ENCODE assay signal across 9 cellular contexts in the genomic region with DNA sequence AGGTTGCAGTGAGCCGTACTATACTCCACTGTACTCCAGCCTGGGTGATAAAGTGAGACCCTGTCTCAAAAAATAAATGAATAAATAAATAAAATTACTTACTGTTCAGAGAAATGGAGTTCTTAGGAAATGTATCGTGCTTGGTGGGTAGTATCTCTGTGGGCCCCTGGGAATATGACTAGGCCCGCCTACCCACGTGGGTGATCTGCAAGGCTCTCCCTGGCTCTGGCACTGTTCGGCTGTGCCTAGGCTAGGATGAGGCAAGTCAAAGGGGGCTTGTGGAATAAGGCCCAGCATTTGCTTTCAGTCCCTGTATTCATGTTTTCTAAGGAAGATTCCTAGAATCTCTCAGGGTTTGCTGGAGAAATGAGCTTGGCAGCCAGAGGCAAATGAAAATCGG. TPM values are rescaled to one million over a fixed set of nuclear protein-coding genes. Genes with fewer than 3 reads are reported as not detected.
DNase-seq lines count a peak whose midpoint lies in the region; ATAC-seq and TF ChIP-seq lines count a peak whose summit lies in the region.
"Had no signal": no experiment of that assay in that cellular context is flagged by ENCODE, and none has a peak within 500 bp of the region (broad histone marks: within the 10 kb centered on the region; RNA-seq: fewer than 3 reads in every experiment).

No MANE protein-coding gene starts in this region.

- H3K36me3 ChIP-seq in KMS-11 (ENCODE audit: insufficient read depth) = no peaks in the 10 kb centered on the region
- H3K36me3 ChIP-seq in mesodermal cell (ENCODE audit: control insufficient read depth, insufficient read depth, low read length) = no peaks in the 10 kb centered on the region
- H3K36me3 ChIP-seq in stomach smooth muscle (ENCODE audit: control insufficient read depth in 2 of 2, insufficient read depth in 2 of 2, low read length in 2 of 2) = peaks cover 0 to under 1% of the 10 kb centered on the region in 2 donors

- no peak overlapping the region for H3K4me3 ChIP-seq in KMS-11 (IDR thresholded peaks at IDR 0.05; ENCODE audit: insufficient read depth, low read depth, low read length)
- H3K4me3 ChIP-seq in mesodermal cell (ENCODE audit: extremely low read depth, insufficient read depth, low read length, poor library complexity, severe bottlenecking) = no peak overlapping the region
- H3K4me3 ChIP-seq in stomach smooth muscle (ENCODE audit: low read length in 2 of 2) = no peak overlapping the region

- 59 to 73% methylated on average over 5 of the region's 6 CpGs for WGBS in mesodermal cell (ENCODE audit: insufficient coverage in 2 of 2), 2 experiments

- H3K79me2 ChIP-seq in KMS-11 (ENCODE audit: insufficient read depth, low read depth) = no peaks in the 10 kb centered on the region

- H3K4me1 ChIP-seq in KMS-11 (ENCODE audit: low read depth, poor library complexity, severe bottlenecking) (peaks cover 42% of the 10 kb centered on the region), mesodermal cell (ENCODE audit: control insufficient read depth, insufficient read depth, low read length, poor library complexity, severe bottlenecking) (peaks cover 39% of the 10 kb centered on the region), stomach smooth muscle (ENCODE audit: control insufficient read depth, insufficient read depth, low read length) (peaks cover 37% of the 10 kb centered on the region)

- peaks cover 16% of the 10 kb centered on the region for H3K36me3 Mint-ChIP-seq in stimulated activated memory B cell treated with anti-CD40 and anti-IgM and Interleukin-4, amounts not matched to agents 10 μg/mL and 1 μg/mL and 100 μg/mL, for 72 hours

- H3K9ac ChIP-seq in KMS-11 (no peak overlapping the region), stomach smooth muscle (ENCODE audit: low read length in 2 of 2) (no peak overlapping the region)

- H4K20me1 ChIP-seq in KMS-11 (ENCODE audit: insufficient read depth) = no peaks in the 10 kb centered on the region

- no peak for DNase-seq in caudate nucleus (lab: John Stamatoyannopoulos, UW)
- no peak for DNase-seq in NCI-H526 (lab: John Stamatoyannopoulos, UW)
- no peak for DNase-seq in Ammon's horn (ENCODE audit: low spot score)
- DNase-seq: NCI-H1105 treated with DMSO at 0.1 percent for 48 hours had no signal

- H3K27ac Mint-ChIP-seq in stimulated activated memory B cell treated with anti-CD40 and anti-IgM and Interleukin-4, amounts not matched to agents 10 μg/mL and 1 μg/mL and 100 μg/mL, for 72 hours = no peak overlapping the region

- H3K4me2 ChIP-seq in KMS-11 = 0 out of 2 replicates have a peak overlapping the region, but pooled peaks have one; percentile 2

- H3K27me3 ChIP-seq in KMS-11 (ENCODE audit: insufficient read depth, low read depth) = no peaks in the 10 kb centered on the region
- no peaks in the 10 kb centered on the region for H3K27me3 ChIP-seq in stomach smooth muscle (ENCODE audit: control insufficient read depth in 1 of 2, insufficient read depth in 2 of 2, low read length in 2 of 2)

- no peaks in the 10 kb centered on the region for H3K9me3 Mint-ChIP-seq in stimulated activated memory B cell treated with anti-CD40 and anti-IgM and Interleukin-4, amounts not matched to agents 10 μg/mL and 1 μg/mL and 100 μg/mL, for 72 hours

- TF ChIP-seq CTCF in KMS-11 (conservative IDR thresholded peaks at IDR 0.05; ENCODE audit: low read depth, low read length) = no peak

- H3K27me3 Mint-ChIP-seq in stimulated activated memory B cell treated with anti-CD40 and anti-IgM and Interleukin-4, amounts not matched to agents 10 μg/mL and 1 μg/mL and 100 μg/mL, for 72 hours = no peaks in the 10 kb centered on the region

- H3K9me3 ChIP-seq in mesodermal cell (ENCODE audit: control insufficient read depth, low read length) = no peaks in the 10 kb centered on the region
- no peaks in the 10 kb centered on the region for H3K9me3 ChIP-seq in stomach smooth muscle (ENCODE audit: control insufficient read depth in 2 of 2, low read length in 2 of 2)

- no peak overlapping the region for H3K4me3 Mint-ChIP-seq in stimulated activated memory B cell treated with anti-CD40 and anti-IgM and Interleukin-4, amounts not matched to agents 10 μg/mL and 1 μg/mL and 100 μg/mL, for 72 hours

- H3K27ac ChIP-seq in KMS-11 (no peak overlapping the region), caudate nucleus (ENCODE audit: low read depth, low read length) (peak overlapping the region; percentile 90), mesodermal cell (ENCODE audit: low read depth, low read length, severe bottlenecking) (peak overlapping the region; percentile 88), stomach smooth muscle (ENCODE audit: low read length) (peak overlapping the region; percentile 71)

- peaks cover 34% of the 10 kb centered on the region for H3K4me1 Mint-ChIP-seq in stimulated activated memory B cell treated with anti-CD40 and anti-IgM and Interleukin-4, amounts not matched to agents 10 μg/mL and 1 μg/mL and 100 μg/mL, for 72 hours

- no peak overlapping the region for H2AFZ ChIP-seq in KMS-11 (ENCODE audit: low read depth)

- ATAC-seq in HG02938 (IDR thresholded peaks at IDR 0.05; ENCODE audit: unreplicated experiment) = no peak
- ATAC-seq in stimulated activated memory B cell treated with anti-CD40 and anti-IgM and Interleukin-4, amounts not matched to agents 10 μg/mL and 1 μg/mL and 100 μg/mL, for 72 hours = no peak

RNA-seq across cellular contexts. Expression of a gene that starts 4.5 kb away (rescaled TPM):
- 73.2 TPM for polyA plus RNA-seq in mesodermal cell (2013, experiment 1 of 2)
- 56.8 TPM for polyA plus RNA-seq in mesodermal cell (2013, experiment 2 of 2)

RNA-seq across cellular contexts. Expression of a gene that starts 27.5 kb away (rescaled TPM):
- polyA plus RNA-seq in mesodermal cell (2013, experiment 1 of 2) = 56.2 TPM
- 48.2 TPM for polyA plus RNA-seq in mesodermal cell (2013, experiment 2 of 2)

RNA-seq across cellular contexts. Expression of a gene that starts 42.4 kb away (rescaled TPM):
- 71.4 TPM for polyA plus RNA-seq in mesodermal cell (2013, experiment 1 of 2)
- 50.9 TPM for polyA plus RNA-seq in mesodermal cell (2013, experiment 2 of 2)
